In genomic region chr12:128817115-128818015, GRCh38 we compare ENCODE assay signal across 9 cellular contexts. TPM values are rescaled to one million over a fixed set of nuclear protein-coding genes. Genes with fewer than 3 reads are reported as not detected.
DNase-seq lines count a peak whose midpoint lies in the region; ATAC-seq, FAIRE-seq and TF ChIP-seq lines count a peak whose summit lies in the region.
"Had no signal": no experiment of that assay in that cellular context is flagged by ENCODE, and none has a peak within 500 bp of the region (broad histone marks: within the 10 kb centered on the region; RNA-seq: fewer than 3 reads in every experiment).

No MANE protein-coding gene starts in this region.

- POLR2A ChIA-PET in RWPE1 (lab: Yijun Ruan, JAX; ENCODE audit: low non-redundant PET): no interaction called here

- H3K4me2 ChIP-seq in fibroblast of lung (ENCODE audit: extremely low read depth, insufficient read depth, low read length): peak overlapping the region; percentile 7
- no peak overlapping the region for H3K4me2 ChIP-seq in MM.1S (ENCODE audit: low read depth, low read length)

- no peaks in the 10 kb centered on the region for H3K9me2 ChIP-seq in MM.1S (replicated peaks; ENCODE audit: insufficient read depth, low read length)

- H3K4me1 ChIP-seq in fibroblast of lung (ENCODE audit: control insufficient read depth, extremely low read depth, insufficient read depth, low read length) (peaks cover 9% of the 10 kb centered on the region), pancreas (peaks cover 7 to 34% (median 10%) of the 10 kb centered on the region in 3 donors), MM.1S (ENCODE audit: low read length) (no peaks in the 10 kb centered on the region)

- peak; percentile 65 for ATAC-seq in activated CD8-positive, alpha-beta memory T cell treated with anti-CD3 and anti-CD28 coated beads, Interleukin-2, amount 10 ng/mL, durations not matched to agents 7 days and 5 days
- peak; percentile 35 for ATAC-seq in HG02884 (IDR thresholded peaks at IDR 0.05; ENCODE audit: unreplicated experiment)
- ATAC-seq in pancreas: peak; percentile 86 to 92 (median 90)

- H3K27me3 ChIP-seq in fibroblast of lung (ENCODE audit: control insufficient read depth, insufficient read depth, low read length): no peaks in the 10 kb centered on the region
- H3K27me3 ChIP-seq in pancreas: no peaks in the 10 kb centered on the region
- no peaks in the 10 kb centered on the region for H3K27me3 ChIP-seq in MM.1S (replicated peaks; ENCODE audit: insufficient read depth, low read length)

- H3K36me3 ChIP-seq in fibroblast of lung (ENCODE audit: control insufficient read depth, insufficient read depth, low read length) (peaks cover 5% of the 10 kb centered on the region), pancreas (no peaks in the 10 kb centered on the region), MM.1S (replicated peaks; ENCODE audit: insufficient read depth, low read length) (no peaks in the 10 kb centered on the region)

- intact Hi-C loops in pancreas (cut with DNase I): no loop called here

- H3K36me3 Mint-ChIP-seq in activated CD8-positive, alpha-beta memory T cell treated with anti-CD3 and anti-CD28 coated beads, Interleukin-2, amount 10 ng/mL, durations not matched to agents 7 days and 5 days: peaks cover 43% of the 10 kb centered on the region

- peak overlapping the region; percentile 13 for H3K4me3 Mint-ChIP-seq in activated CD8-positive, alpha-beta memory T cell treated with anti-CD3 and anti-CD28 coated beads, Interleukin-2, amount 10 ng/mL, durations not matched to agents 7 days and 5 days

- H3K9me3 ChIP-seq in fibroblast of lung (ENCODE audit: control insufficient read depth, insufficient read depth, low read depth, low read length): no peaks in the 10 kb centered on the region
- H3K9me3 ChIP-seq in pancreas: no peaks in the 10 kb centered on the region
- H3K9me3 ChIP-seq in MM.1S (replicated peaks; ENCODE audit: insufficient read depth, low read length): no peaks in the 10 kb centered on the region

- TF ChIP-seq CTCF in RWPE1 (conservative IDR thresholded peaks at IDR 0.05; ENCODE audit: low read depth) (no peak), fibroblast of lung (conservative IDR thresholded peaks at IDR 0.05 in 1 of 2, IDR thresholded peaks at IDR 0.05 in 1 of 2; ENCODE audit: low read depth in 1 of 2, low read length in 2 of 2) (no peak), pancreas (IDR thresholded peaks at IDR 0.05) (no peak), MM.1S (IDR thresholded peaks at IDR 0.05; ENCODE audit: low read length) (no peak)

- H3K79me2 ChIP-seq in fibroblast of lung (ENCODE audit: control insufficient read depth, insufficient read depth, low read length): peaks cover 85% of the 10 kb centered on the region
- peaks cover 98% of the 10 kb centered on the region for H3K79me2 ChIP-seq in MM.1S (ENCODE audit: low read length)

- H3F3A ChIP-seq in MM.1S (ENCODE audit: insufficient read depth, low read length): no peaks in the 10 kb centered on the region

- peak overlapping the region; percentile 62 for H3K27ac Mint-ChIP-seq in activated CD8-positive, alpha-beta memory T cell treated with anti-CD3 and anti-CD28 coated beads, Interleukin-2, amount 10 ng/mL, durations not matched to agents 7 days and 5 days

- H2AFZ ChIP-seq in fibroblast of lung (ENCODE audit: low read length) (no peak overlapping the region), MM.1S (ENCODE audit: low read length) (no peak overlapping the region)

- H3K9me3 Mint-ChIP-seq in activated CD8-positive, alpha-beta memory T cell treated with anti-CD3 and anti-CD28 coated beads, Interleukin-2, amount 10 ng/mL, durations not matched to agents 7 days and 5 days (ENCODE audit: low read depth): no peaks in the 10 kb centered on the region

- H3K27ac ChIP-seq in RWPE1: peak overlapping the region; percentile 43; the same call in 1 of the 2 replicates
- H3K27ac ChIP-seq in fibroblast of lung (ENCODE audit: insufficient read depth, low read length): peak overlapping the region; percentile 64
- H3K27ac ChIP-seq in pancreas: peak overlapping the region in 3 of 4 donors; percentile 6 to 80 (median 62)
- H3K27ac ChIP-seq in MM.1S (ENCODE audit: low read length): no peak overlapping the region; the same call in 1 of the 2 replicates

- DNase-seq in activated CD8-positive, alpha-beta memory T cell treated with anti-CD3 and anti-CD28 coated beads, Interleukin-2, amount 10 ng/mL, durations not matched to agents 7 days and 5 days: no peak
- DNase-seq in activated CD8-positive, alpha-beta memory T cell treated with anti-CD3 and anti-CD28 coated beads, Interleukin-2, amount 50 U/mL, for 4 hours: no peak
- DNase-seq in RWPE1 (ENCODE audit: low spot score) (peak; percentile 8), fibroblast of lung (ENCODE audit: low read depth in 2 of 2) (peak; percentile 43 to 88), pancreas (peak in 4 of 6 donors; percentile 46 to 73 (median 65)), amniotic stem cell (lab: John Stamatoyannopoulos, UW) (no peak), MM.1S (no peak)

- no peaks in the 10 kb centered on the region for H3K27me3 Mint-ChIP-seq in activated CD8-positive, alpha-beta memory T cell treated with anti-CD3 and anti-CD28 coated beads, Interleukin-2, amount 10 ng/mL, durations not matched to agents 7 days and 5 days

- peaks cover 69% of the 10 kb centered on the region for H3K4me1 Mint-ChIP-seq in activated CD8-positive, alpha-beta memory T cell treated with anti-CD3 and anti-CD28 coated beads, Interleukin-2, amount 10 ng/mL, durations not matched to agents 7 days and 5 days

- CTCF ChIA-PET in activated CD8-positive, alpha-beta memory T cell treated with anti-CD3 and anti-CD28 coated beads, Interleukin-2, amount 10 ng/mL, durations not matched to agents 7 days and 5 days (lab: Charles Lee): no interaction called here
- CTCF ChIA-PET in RWPE1 (lab: Yijun Ruan, JAX): no interaction called here

- no peak overlapping the region for H3K9ac ChIP-seq in fibroblast of lung (ENCODE audit: insufficient read depth, low read length)
- H3K9ac ChIP-seq in MM.1S (ENCODE audit: low read length): no peak overlapping the region

- no peak for FAIRE-seq in pancreas (lab: Jason Lieb, UNC)
- FAIRE-seq: colon had no signal

- 46 to 47% methylated on average over 8 of the region's 8 CpGs for WGBS in pancreas, 2 donors

- H3K4me3 ChIP-seq in fibroblast of lung (replicated peaks in 1 of 4; ENCODE audit: control extremely low read depth in 1 of 4, insufficient read depth in 1 of 4, low read depth in 3 of 4, low read length in 4 of 4) (no peak overlapping the region), pancreas (no peak overlapping the region), MM.1S (ENCODE audit: low read length) (no peak overlapping the region)

- H4K20me1 ChIP-seq in fibroblast of lung (ENCODE audit: control insufficient read depth, extremely low read depth, insufficient read depth, low read length) (no peaks in the 10 kb centered on the region), MM.1S (ENCODE audit: insufficient read depth, low read length) (no peaks in the 10 kb centered on the region)

RNA-seq across cellular contexts. Expression of gene SLC15A4, which starts 6.4 kb away (rescaled TPM):
- 10 to 100 TPM; 23.0 to 26.0 TPM for total RNA-seq in activated CD8-positive, alpha-beta memory T cell treated with anti-CD3 and anti-CD28 coated beads, Interleukin-2, amount 10 ng/mL, durations not matched to agents 7 days and 5 days
- 36.3 and 37.2 TPM in 2 replicates for total RNA-seq in fibroblast of lung
- polyA plus RNA-seq in fibroblast of lung: 29.1 and 35.8 TPM in 2 replicates
- 17.6 and 22.7 TPM in 2 replicates for polyA plus RNA-seq in fibroblast of lung (2012)
- 12.1 and 17.1 TPM in 2 replicates for polyA minus RNA-seq in fibroblast of lung (ENCODE audit: low replicate concordance)
- 10 to 100 TPM in 4 of 6 donors, 1 to 10 TPM in 2; 8.8 to 14.5 (median 10.6) TPM for total RNA-seq in pancreas
- 10 to 100 TPM in 1 of 2 donors, 1 to 10 TPM in 1; 6.8 to 14.7 TPM for polyA plus RNA-seq in pancreas

RNA-seq across cellular contexts. Expression of gene GLT1D1, which starts 35.9 kb away (rescaled TPM):
- under 1 TPM; 0.12 to 0.70 TPM for total RNA-seq in activated CD8-positive, alpha-beta memory T cell treated with anti-CD3 and anti-CD28 coated beads, Interleukin-2, amount 10 ng/mL, durations not matched to agents 7 days and 5 days
- total RNA-seq in fibroblast of lung (under 0.01 TPM in 2 replicates), pancreas (under 1 TPM; 0.12 to 0.95 (median 0.26) TPM)
- polyA plus RNA-seq in fibroblast of lung (not detected in 2 replicates), pancreas (1 to 10 TPM in 1 of 2 donors, under 1 TPM in 1; 0.27 to 1.3 TPM)
- polyA plus RNA-seq in fibroblast of lung (2012): not detected in 2 replicates
- not detected in 2 replicates for polyA minus RNA-seq in fibroblast of lung (ENCODE audit: low replicate concordance)

Comparison
In these comparisons a context has a peak if more than half of its experiments do, and no peak if none do; other contexts are left out.
1. ATAC-seq: peak in every context shown above with its lines; median percentile 90 in pancreas; 65 in activated CD8-positive, alpha-beta memory T cell treated with anti-CD3 and anti-CD28 coated beads, Interleukin-2, amount 10 ng/mL, durations not matched to agents 7 days and 5 days; 35 in HG02884.
2. DNase-seq: peak in RWPE1 (single experiment), fibroblast of lung (2 of 2) and pancreas (4 of 6); none in activated CD8-positive, alpha-beta memory T cell treated with anti-CD3 and anti-CD28 coated beads, Interleukin-2, amount 10 ng/mL, durations not matched to agents 7 days and 5 days (single experiment), activated CD8-positive, alpha-beta memory T cell treated with anti-CD3 and anti-CD28 coated beads, Interleukin-2, amount 50 U/mL, for 4 hours (single experiment), amniotic stem cell (single experiment) and MM.1S (single experiment).